In genomic region chr15:66718220-66718988, GRCh38 we compare ENCODE assay signal across 16 cellular contexts. TPM values are rescaled to one million over a fixed set of nuclear protein-coding genes. Genes with fewer than 3 reads are reported as not detected.
A peak's percentile ranks its signal among the peaks of the same experiment; 100 is the strongest.
DNase-seq lines count a peak whose midpoint lies in the region; ATAC-seq and TF ChIP-seq lines count a peak whose summit lies in the region.
"Had no signal": no experiment of that assay in that cellular context is flagged by ENCODE, and none has a peak within 500 bp of the region (broad histone marks: within the 10 kb centered on the region; RNA-seq: fewer than 3 reads in every experiment).

No MANE protein-coding gene starts in this region.

- H2AFZ ChIP-seq in hepatocyte = no peak overlapping the region
- H2AFZ ChIP-seq in SK-N-SH (ENCODE audit: low read depth) = no peak overlapping the region

- no peak overlapping the region for H3K4me3 Mint-ChIP-seq in Calu3 (ENCODE audit: low read depth, unreplicated experiment)
- H3K4me3 Mint-ChIP-seq in osteocyte (ENCODE audit: unreplicated experiment) = no peak overlapping the region
- H3K4me3 Mint-ChIP-seq: CD4-positive, alpha-beta T cell had no signal

- peaks cover 91% of the 10 kb centered on the region for H3K79me2 ChIP-seq in hepatocyte
- H3K79me2 ChIP-seq in SK-N-SH (ENCODE audit: insufficient read depth) = peaks cover 97% of the 10 kb centered on the region

- POLR2A ChIA-PET in SK-N-SH (lab: Yijun Ruan, JAX) = no interaction called here

- H3K4me3 ChIP-seq in hepatocyte (no peak overlapping the region), SK-N-SH (ENCODE audit: low read depth in 2 of 2, low read length in 1 of 2) (no peak overlapping the region)
- H3K4me3 ChIP-seq: colonic mucosa, pancreas, tibial nerve had no signal

- ATAC-seq in left lobe of liver (no peak), GM18868 (IDR thresholded peaks at IDR 0.05; ENCODE audit: unreplicated experiment) (no peak)
- ATAC-seq: pancreas had no signal

- CTCF ChIA-PET in Calu3 (lab: Charles Lee) (no interaction called here), SK-N-SH (lab: Yijun Ruan, JAX) (no interaction called here)

- no TSS peak for BruUV-seq in Calu3 (replicated peaks; lab: Mats Ljungman, UMichigan)

- H3K27ac Mint-ChIP-seq in Calu3 (ENCODE audit: unreplicated experiment) (peak overlapping the region; percentile 64), osteocyte (ENCODE audit: unreplicated experiment) (peak overlapping the region; percentile 52)
- H3K27ac Mint-ChIP-seq: activated T-helper 2 cell treated with anti-CD3 and anti-CD28 coated beads, Interferon-gamma antibody, Interleukin-2, Interleukin-4, amounts not matched to agents 10 μg/mL and 5 μg/mL and 100 μg/mL, durations not matched to agents 14 hours and 24 hours and 36 hours; CD4-positive, alpha-beta T cell had no signal

- H3K9me3 ChIP-seq in KOPT-K1 (ENCODE audit: insufficient read depth, low read length, poor library complexity, severe bottlenecking) (no peaks in the 10 kb centered on the region), hepatocyte (ENCODE audit: low read depth) (no peaks in the 10 kb centered on the region), SK-N-SH (no peaks in the 10 kb centered on the region)
- H3K9me3 ChIP-seq: colonic mucosa, pancreas, tibial nerve had no signal

- peaks cover 49% of the 10 kb centered on the region for H3K4me1 ChIP-seq in hepatocyte (ENCODE audit: insufficient read depth)
- H3K4me1 ChIP-seq in SK-N-SH (ENCODE audit: control insufficient read depth in 1 of 2, insufficient read depth in 2 of 2, low read depth in 1 of 2, low read length in 1 of 2) = peaks cover 9 to 30% of the 10 kb centered on the region in 2 experiments
- H3K4me1 ChIP-seq: colonic mucosa had no signal

- no peaks in the 10 kb centered on the region for H3K27me3 Mint-ChIP-seq in Calu3 (ENCODE audit: unreplicated experiment)
- no peaks in the 10 kb centered on the region for H3K27me3 Mint-ChIP-seq in osteocyte (ENCODE audit: unreplicated experiment)
- H3K27me3 Mint-ChIP-seq: CD4-positive, alpha-beta T cell had no signal

- H3K9me2 ChIP-seq in hepatocyte (replicated peaks; ENCODE audit: insufficient read depth) (no peaks in the 10 kb centered on the region), SK-N-SH (no peaks in the 10 kb centered on the region)

- H4K20me1 ChIP-seq in hepatocyte (ENCODE audit: insufficient read depth, poor library complexity, severe bottlenecking) = peaks cover 39% of the 10 kb centered on the region
- peaks cover 69% of the 10 kb centered on the region for H4K20me1 ChIP-seq in SK-N-SH (ENCODE audit: insufficient read depth)

- peaks cover 28% of the 10 kb centered on the region for H3F3A ChIP-seq in SK-N-SH (replicated peaks; ENCODE audit: insufficient read depth)

- H3K4me1 Mint-ChIP-seq in Calu3 (ENCODE audit: low read depth, unreplicated experiment) (peaks cover 63% of the 10 kb centered on the region), osteocyte (ENCODE audit: unreplicated experiment) (peaks cover 65% of the 10 kb centered on the region)

- WGBS in hepatocyte (ENCODE audit: low lambda C conversion rate, missing lambda C conversion rate) = 86% methylated on average over 8 of the region's 8 CpGs
- 96% methylated on average over 8 of the region's 8 CpGs for WGBS in SK-N-SH (ENCODE audit: low lambda C conversion rate)

- H3K36me3 Mint-ChIP-seq in Calu3 (ENCODE audit: insufficient read depth, unreplicated experiment) = peaks cover 64% of the 10 kb centered on the region
- peaks cover 28% of the 10 kb centered on the region for H3K36me3 Mint-ChIP-seq in osteocyte (ENCODE audit: unreplicated experiment)

- TF ChIP-seq EP300 in SK-N-SH (IDR thresholded peaks at IDR 0.05; ENCODE audit: borderline replicate concordance in 1 of 2, low read depth in 1 of 2, low read length in 1 of 2) = no peak

- TF ChIP-seq CTCF in Calu3 (IDR thresholded peaks at IDR 0.05; ENCODE audit: unreplicated experiment) = no peak
- TF ChIP-seq CTCF in hepatocyte (IDR thresholded peaks at IDR 0.05; ENCODE audit: poor library complexity) = no peak
- TF ChIP-seq CTCF in osteocyte (IDR thresholded peaks at IDR 0.05) = no peak
- no peak for TF ChIP-seq CTCF in SK-N-SH (IDR thresholded peaks at IDR 0.05)

- H3K27ac ChIP-seq in KOPT-K1 (ENCODE audit: low read depth, low read length, poor library complexity, severe bottlenecking) = peak overlapping the region; percentile 100
- H3K27ac ChIP-seq in hepatocyte = peak overlapping the region; percentile 4
- peak overlapping the region in 1 of 2 experiments; percentile 64; a peak in 1 of 4 replicates for H3K27ac ChIP-seq in SK-N-SH (ENCODE audit: low read depth in 2 of 2, low read length in 1 of 2)
- H3K27ac ChIP-seq: colonic mucosa, pancreas had no signal

- intact Hi-C loops in Calu3 (cut with micrococcal nuclease; ENCODE audit: unreplicated experiment) = no loop called here

- H3K27me3 ChIP-seq in hepatocyte (no peaks in the 10 kb centered on the region), SK-N-SH (ENCODE audit: insufficient read depth) (no peaks in the 10 kb centered on the region)
- H3K27me3 ChIP-seq: colonic mucosa, pancreas, tibial nerve had no signal

- H3K36me3 ChIP-seq in KOPT-K1 (ENCODE audit: insufficient read depth, low read length) (peaks cover 32% of the 10 kb centered on the region), hepatocyte (replicated peaks; ENCODE audit: insufficient read depth, low read depth) (no peaks in the 10 kb centered on the region), SK-N-SH (replicated peaks in 1 of 2; ENCODE audit: control insufficient read depth in 1 of 2, insufficient read depth in 2 of 2, low read length in 1 of 2) (peaks cover 11 to 22% of the 10 kb centered on the region in 2 experiments)
- H3K36me3 ChIP-seq: colonic mucosa, pancreas had no signal

- H3K4me2 ChIP-seq in hepatocyte (no peak overlapping the region), SK-N-SH (no peak overlapping the region)

- no peak overlapping the region for H3K9ac ChIP-seq in SK-N-SH

- TF ChIP-seq RAD21 in SK-N-SH (IDR thresholded peaks at IDR 0.05; ENCODE audit: low read length) = no peak

- H3K9me3 Mint-ChIP-seq in Calu3 (ENCODE audit: low read depth, unreplicated experiment) (no peaks in the 10 kb centered on the region), osteocyte (ENCODE audit: unreplicated experiment) (no peaks in the 10 kb centered on the region)
- H3K9me3 Mint-ChIP-seq: activated T-helper 2 cell treated with anti-CD3 and anti-CD28 coated beads, Interferon-gamma antibody, Interleukin-2, Interleukin-4, amounts not matched to agents 10 μg/mL and 5 μg/mL and 100 μg/mL, durations not matched to agents 14 hours and 24 hours and 36 hours; CD4-positive, alpha-beta T cell had no signal

- DNase-seq in Calu3 (no peak), hepatocyte (ENCODE audit: low spot score) (no peak), osteocyte (ENCODE audit: extremely low spot score, unreplicated experiment) (no peak), left lobe of liver (ENCODE audit: low spot score) (no peak), NCI-H345 treated with DMSO at 0.1 percent for 48 hours (lab: John Stamatoyannopoulos, UW; ENCODE audit: unreplicated experiment) (no peak), SK-N-SH (no peak)
- DNase-seq: activated CD4-positive, alpha-beta T cell treated with anti-CD3 and anti-CD28 coated beads for 4 hours; CD4-positive, alpha-beta T cell; colonic mucosa; NCI-H524 treated with DMSO at 0.1 percent for 48 hours; SW 1271 had no signal

TF ChIP-seq in SK-N-SH, 30 proteins besides CTCF, POLR2A, EP300 and RAD21 (continues in another document):
- TF ChIP-seq TAF1 (IDR thresholded peaks at IDR 0.05; ENCODE audit: borderline replicate concordance, low read depth, low read length) (no peak), REST (IDR thresholded peaks at IDR 0.05; ENCODE audit: low read depth, low read length) (no peak), FOSL2 (IDR thresholded peaks at IDR 0.05; ENCODE audit: borderline replicate concordance, low read depth) (no peak)

RNA-seq across cellular contexts. Expression of gene SMAD6, which starts 16.4 kb away (rescaled TPM):
- total RNA-seq in Calu3 (2022) = 49.6 and 58.6 TPM in 2 replicates
- 26.4 and 35.4 TPM in 2 replicates for total RNA-seq in hepatocyte
- polyA plus RNA-seq in hepatocyte = 24.2 and 26.6 TPM in 2 replicates
- total RNA-seq in osteocyte = 14.6 and 17.5 TPM in 2 replicates
- 16.2 TPM for total RNA-seq in left lobe of liver
- 3.8 and 4.5 TPM in 2 replicates for polyA plus RNA-seq in SK-N-SH (2012; rRNA removed)
- 2.1 and 3.6 TPM in 2 replicates for polyA plus RNA-seq in SK-N-SH (2012; cell fraction: cytosol; rRNA removed)
- polyA plus RNA-seq in SK-N-SH (2012; cell fraction: nucleus; rRNA removed) = 16.1 and 18.7 TPM in 2 replicates
